ENCODE assay signal across 13 cellular contexts in genomic region chr4:72375050-72375736, GRCh38.
DNase-seq lines count a peak whose midpoint lies in the region; ATAC-seq and TF ChIP-seq lines count a peak whose summit lies in the region.
"Had no signal": no experiment of that assay in that cellular context is flagged by ENCODE, and none has a peak within 500 bp of the region (broad histone marks: within the 10 kb centered on the region; RNA-seq: fewer than 3 reads in every experiment).

No MANE protein-coding gene starts in this region.

- no peak overlapping the region for H3K4me3 ChIP-seq in AG10803 (ENCODE audit: low read length)
- no peak overlapping the region for H3K4me3 ChIP-seq in PC-3 (ENCODE audit: low read length)
- no peak overlapping the region for H3K4me3 ChIP-seq in brain microvascular endothelial cell (ENCODE audit: low read depth, low read length)
- H3K4me3 ChIP-seq in mesenchymal stem cell (ENCODE audit: insufficient read depth in 1 of 2, low read depth in 1 of 2, low read length in 2 of 2): no peak overlapping the region
- no peak overlapping the region for H3K4me3 ChIP-seq in endodermal cell (ENCODE audit: low read length)
- H3K4me3 ChIP-seq: BLaER1 treated with 17β-estradiol and CSF1 and Interleukin-3, amounts not matched to agents 10 nM and 100 nM; skin epidermis had no signal

- H3K27me3 ChIP-seq in PC-3 (ENCODE audit: low read length) (no peaks in the 10 kb centered on the region), brain microvascular endothelial cell (replicated peaks) (no peaks in the 10 kb centered on the region), mesenchymal stem cell (ENCODE audit: control insufficient read depth in 1 of 2, insufficient read depth in 1 of 2, low read length in 2 of 2) (no peaks in the 10 kb centered on the region), endodermal cell (ENCODE audit: control insufficient read depth, insufficient read depth, low read length, poor library complexity, severe bottlenecking) (no peaks in the 10 kb centered on the region)
- H3K27me3 ChIP-seq: BLaER1 treated with 17β-estradiol and CSF1 and Interleukin-3, amounts not matched to agents 10 nM and 100 nM had no signal

- no peak overlapping the region for H2BK15ac ChIP-seq in mesenchymal stem cell (ENCODE audit: low read depth, poor library complexity, severe bottlenecking)

- no peak overlapping the region for H3K18ac ChIP-seq in mesenchymal stem cell (ENCODE audit: low read depth in 1 of 2, low read length in 2 of 2)

- no peak overlapping the region for H4K8ac ChIP-seq in mesenchymal stem cell (ENCODE audit: low read length)

- no peak overlapping the region for H3K27ac Mint-ChIP-seq in activated CD4-positive, alpha-beta memory T cell treated with anti-CD3 and anti-CD28 coated beads for 36 hours
- no peak overlapping the region for H3K27ac Mint-ChIP-seq in endodermal cell

- ATAC-seq in PC-3: peak; percentile 93

- no peaks in the 10 kb centered on the region for H3K4me1 Mint-ChIP-seq in activated CD4-positive, alpha-beta memory T cell treated with anti-CD3 and anti-CD28 coated beads for 36 hours (ENCODE audit: low read depth)
- no peaks in the 10 kb centered on the region for H3K4me1 Mint-ChIP-seq in endodermal cell

- no peaks in the 10 kb centered on the region for H4K20me1 ChIP-seq in PC-3 (ENCODE audit: low read length)
- H4K20me1 ChIP-seq: BLaER1 treated with 17β-estradiol and CSF1 and Interleukin-3, amounts not matched to agents 10 nM and 100 nM had no signal

- no peak overlapping the region for H3K14ac ChIP-seq in mesenchymal stem cell (ENCODE audit: low read length in 2 of 2)

- H3K4ac ChIP-seq in mesenchymal stem cell (ENCODE audit: low read depth in 1 of 2, low read length in 2 of 2): no peak overlapping the region

- H3K4me3 Mint-ChIP-seq in activated CD4-positive, alpha-beta memory T cell treated with anti-CD3 and anti-CD28 coated beads for 36 hours: no peak overlapping the region
- H3K4me3 Mint-ChIP-seq in endodermal cell: no peak overlapping the region

- H3K9me3 ChIP-seq in PC-3 (ENCODE audit: low read length): no peaks in the 10 kb centered on the region
- no peaks in the 10 kb centered on the region for H3K9me3 ChIP-seq in mesenchymal stem cell (ENCODE audit: control insufficient read depth, low read length)
- H3K9me3 ChIP-seq in endodermal cell (ENCODE audit: control insufficient read depth, low read length): no peaks in the 10 kb centered on the region
- H3K9me3 ChIP-seq: BLaER1 treated with 17β-estradiol and CSF1 and Interleukin-3, amounts not matched to agents 10 nM and 100 nM had no signal

- H3K27me3 Mint-ChIP-seq in activated CD4-positive, alpha-beta memory T cell treated with anti-CD3 and anti-CD28 coated beads for 36 hours: no peaks in the 10 kb centered on the region
- H3K27me3 Mint-ChIP-seq in endodermal cell (ENCODE audit: insufficient read depth): no peaks in the 10 kb centered on the region

- H3K36me3 Mint-ChIP-seq in activated CD4-positive, alpha-beta memory T cell treated with anti-CD3 and anti-CD28 coated beads for 36 hours: no peaks in the 10 kb centered on the region
- H3K36me3 Mint-ChIP-seq in endodermal cell (ENCODE audit: low read depth): no peaks in the 10 kb centered on the region

- no peak overlapping the region for H2BK5ac ChIP-seq in mesenchymal stem cell (ENCODE audit: low read depth, low read length, poor library complexity, severe bottlenecking)

- H2BK120ac ChIP-seq in mesenchymal stem cell (ENCODE audit: low read depth, low read length): no peak overlapping the region

- DNase-seq in AG10803 (ENCODE audit: low read depth) (peak; percentile 94), PC-3 (peak; percentile 95), brain microvascular endothelial cell (peak; percentile 43), mesenchymal stem cell (peak; percentile 9), endodermal cell (no peak), GM19240 (ENCODE audit: insufficient read length, low spot score) (no peak), MV-4-11 (lab: John Stamatoyannopoulos, UW) (no peak)
- no peak for DNase-seq in activated CD4-positive, alpha-beta memory T cell treated with anti-CD3 and anti-CD28 coated beads for 36 hours
- DNase-seq: aorta, H7, NCI-H2081 treated with DMSO at 0.1 percent for 48 hours had no signal

- no TSS peak for BruUV-seq in PC-3 (replicated peaks; lab: Mats Ljungman, UMichigan)

- no peaks in the 10 kb centered on the region for H3F3A ChIP-seq in PC-3 (ENCODE audit: low read length, unreplicated experiment)

- H3K27ac ChIP-seq in PC-3 (ENCODE audit: low read length) (peak overlapping the region; percentile 33), brain microvascular endothelial cell (peak overlapping the region; percentile 64), mesenchymal stem cell (ENCODE audit: low read length, poor library complexity, severe bottlenecking) (peak overlapping the region; percentile 72), endodermal cell (ENCODE audit: low read depth, low read length) (no peak overlapping the region)
- H3K27ac ChIP-seq: BLaER1 treated with 17β-estradiol and CSF1 and Interleukin-3, amounts not matched to agents 10 nM and 100 nM; skin epidermis had no signal

- no peaks in the 10 kb centered on the region for H3K9me2 ChIP-seq in PC-3 (replicated peaks; ENCODE audit: low read length)

- CTCF ChIA-PET in PC-3 (lab: Charles Lee): no interaction called here
- CTCF ChIA-PET in activated CD4-positive, alpha-beta memory T cell treated with anti-CD3 and anti-CD28 coated beads for 36 hours (lab: Charles Lee): no interaction called here

- H3K23ac ChIP-seq in mesenchymal stem cell (ENCODE audit: low read length in 2 of 2): no peak overlapping the region

- H3K4me1 ChIP-seq in PC-3 (ENCODE audit: insufficient read depth, low read length) (peaks cover 12% of the 10 kb centered on the region), mesenchymal stem cell (ENCODE audit: control insufficient read depth, insufficient read depth, low read depth, low read length) (peaks cover 3% of the 10 kb centered on the region), endodermal cell (ENCODE audit: control insufficient read depth, insufficient read depth, low read length) (no peaks in the 10 kb centered on the region)

- H2AFZ ChIP-seq in PC-3 (ENCODE audit: low read length): no peak overlapping the region
- no peak overlapping the region for H2AFZ ChIP-seq in mesenchymal stem cell (ENCODE audit: low read depth, low read length)

- H4K91ac ChIP-seq in mesenchymal stem cell (ENCODE audit: low read length): no peak overlapping the region

- H3K79me1 ChIP-seq in mesenchymal stem cell (replicated peaks; ENCODE audit: low read length, poor library complexity, severe bottlenecking): peaks cover 5% of the 10 kb centered on the region

- TF ChIP-seq CTCF in AG10803 (conservative IDR thresholded peaks at IDR 0.05; ENCODE audit: low read length) (no peak), PC-3 (conservative IDR thresholded peaks at IDR 0.05; ENCODE audit: low read depth, low read length) (no peak), brain microvascular endothelial cell (IDR thresholded peaks at IDR 0.05; ENCODE audit: low read depth, low read length, missing control alignments) (no peak), endodermal cell (conservative IDR thresholded peaks at IDR 0.05) (no peak)

- POLR2A ChIA-PET in PC-3 (lab: Charles Lee; ENCODE audit: unreplicated experiment): no interaction called here
- POLR2A ChIA-PET in activated CD4-positive, alpha-beta memory T cell treated with anti-CD3 and anti-CD28 coated beads for 36 hours (lab: Charles Lee): no interaction called here

- H2BK12ac ChIP-seq in mesenchymal stem cell (ENCODE audit: low read length in 2 of 2): no peak overlapping the region

- no peaks in the 10 kb centered on the region for H3K9me3 Mint-ChIP-seq in activated CD4-positive, alpha-beta memory T cell treated with anti-CD3 and anti-CD28 coated beads for 36 hours
- no peaks in the 10 kb centered on the region for H3K9me3 Mint-ChIP-seq in endodermal cell

- peak overlapping the region; percentile 13 for H2AK5ac ChIP-seq in mesenchymal stem cell (ENCODE audit: low read length, severe bottlenecking)

- intact Hi-C loops in PC-3 (cut with micrococcal nuclease): no loop called here
- intact Hi-C loops in activated CD4-positive, alpha-beta memory T cell treated with anti-CD3 and anti-CD28 coated beads for 36 hours (cut with micrococcal nuclease): no loop called here

- H3K36me3 ChIP-seq in PC-3 (ENCODE audit: low read depth, low read length) (no peaks in the 10 kb centered on the region), brain microvascular endothelial cell (replicated peaks) (no peaks in the 10 kb centered on the region), mesenchymal stem cell (ENCODE audit: control insufficient read depth in 1 of 2, insufficient read depth in 2 of 2, low read depth in 1 of 2, low read length in 2 of 2) (no peaks in the 10 kb centered on the region), endodermal cell (ENCODE audit: control insufficient read depth, insufficient read depth, low read length) (no peaks in the 10 kb centered on the region)
- H3K36me3 ChIP-seq: BLaER1 treated with 17β-estradiol and CSF1 and Interleukin-3, amounts not matched to agents 10 nM and 100 nM had no signal

- in situ Hi-C loops in brain microvascular endothelial cell (cut with HindIII; ENCODE audit: low pct_ligation_motif_present, low sequenced_read_pairs): no loop called here

- H3K9ac ChIP-seq in PC-3 (ENCODE audit: low read length): no peak overlapping the region
- H3K9ac ChIP-seq in mesenchymal stem cell (ENCODE audit: low read length): peak overlapping the region; percentile 71
- no peak overlapping the region for H3K9ac ChIP-seq in endodermal cell (ENCODE audit: extremely low read depth, low read length, poor library complexity, severe bottlenecking)
- H3K9ac ChIP-seq: BLaER1 treated with 17β-estradiol and CSF1 and Interleukin-3, amounts not matched to agents 10 nM and 100 nM had no signal

- H3K4me2 ChIP-seq in PC-3 (ENCODE audit: low read length) (0 out of 2 replicates have a peak overlapping the region, but pooled peaks have one; percentile 8), mesenchymal stem cell (ENCODE audit: low read length, poor library complexity, severe bottlenecking) (no peak overlapping the region)
- H3K4me2 ChIP-seq: BLaER1 treated with 17β-estradiol and CSF1 and Interleukin-3, amounts not matched to agents 10 nM and 100 nM had no signal

- no peaks in the 10 kb centered on the region for H3K79me2 ChIP-seq in PC-3 (ENCODE audit: low read length)

- 94% methylated on average over 4 of the region's 4 CpGs for WGBS in mesenchymal stem cell
- WGBS in endodermal cell (ENCODE audit: insufficient coverage in 1 of 2, insufficient read length in 1 of 2), 2 experiments: 94 to 98% methylated on average over 4 of the region's 4 CpGs

Comparison
In these comparisons a context has a peak if more than half of its experiments do, and no peak if none do; other contexts are left out.
1. DNase-seq: peak in AG10803 (single experiment), PC-3 (single experiment), brain microvascular endothelial cell (single experiment) and mesenchymal stem cell (single experiment); none in activated CD4-positive, alpha-beta memory T cell treated with anti-CD3 and anti-CD28 coated beads for 36 hours (single experiment), endodermal cell (single experiment), GM19240 (single experiment) and MV-4-11 (single experiment).